ENCODE assay signal across 1 cellular context in genomic region chr2:37790462-37790861, GRCh38.
TF ChIP-seq lines count a peak whose summit lies in the region.

No MANE protein-coding gene starts in this region.

TF ChIP-seq in A549, 52 proteins besides CTCF, POLR2A, EP300 and RAD21 (continued from another document):
- no peak for TF ChIP-seq BCL3 (IDR thresholded peaks at IDR 0.05)
- TF ChIP-seq RCOR1 (IDR thresholded peaks at IDR 0.05; ENCODE audit: low read depth, low read length), result no peak
- TF ChIP-seq RARB (CRISPR knock-in tag; IDR thresholded peaks at IDR 0.05), result no peak
- no peak for TF ChIP-seq MAFK (IDR thresholded peaks at IDR 0.05; ENCODE audit: partially characterized antibody)
- TF ChIP-seq EHF (CRISPR knock-in tag; IDR thresholded peaks at IDR 0.05), result no peak
- no peak for TF ChIP-seq GATA3 (IDR thresholded peaks at IDR 0.05; ENCODE audit: borderline replicate concordance)
